ENCODE assay signal across 5 cellular contexts in genomic region chr17:3780986-3781385, GRCh38.
"Had no signal": no experiment of that assay in that cellular context is flagged by ENCODE, and none has a peak within 500 bp of the region (broad histone marks: within the 10 kb centered on the region; RNA-seq: fewer than 3 reads in every experiment).

No MANE protein-coding gene starts in this region.

- DNase-seq: H9, HCEC 1CT, IMR-90 had no signal

- ATAC-seq: GM23338, K562 had no signal

- H3K4me1 Mint-ChIP-seq: GM23338, H9 had no signal

- H2AFZ ChIP-seq: GM23338 had no signal

- H3K9me3 Mint-ChIP-seq: H9 had no signal

- H3K4me3 Mint-ChIP-seq: GM23338, H9 had no signal

- H3K4me2 ChIP-seq: GM23338 had no signal

- H3K4me3 ChIP-seq: GM23338, K562 had no signal

- H3K27ac Mint-ChIP-seq: GM23338, H9 had no signal
